Comparison of ENCODE assay signal across 32 cellular contexts in genomic region chr4:37917388-37917787, GRCh38. TPM values are rescaled to one million over a fixed set of nuclear protein-coding genes. Genes with fewer than 3 reads are reported as not detected.
"Had no signal": no experiment of that assay in that cellular context is flagged by ENCODE, and none has a peak within 500 bp of the region (broad histone marks: within the 10 kb centered on the region; RNA-seq: fewer than 3 reads in every experiment).

No MANE protein-coding gene starts in this region.

- H3K27me3 ChIP-seq: adrenal gland, body of pancreas, colonic mucosa, esophagus squamous epithelium, gastroesophageal sphincter had no signal

- ATAC-seq: activated CD4-positive, alpha-beta T cell treated with anti-CD3 and anti-CD28 coated beads for 36 hours; activated CD8-positive, alpha-beta memory T cell treated with anti-CD3 and anti-CD28 coated beads, Interleukin-2, amount 10 ng/mL, durations not matched to agents 7 days and 5 days; activated CD8-positive, alpha-beta T cell treated with anti-CD3 and anti-CD28 coated beads, Interleukin-2, amount 10 ng/mL, durations not matched to agents 7 days and 5 days; activated naive CD8-positive, alpha-beta T cell treated with anti-CD3 and anti-CD28 coated beads, Interleukin-2, amount 50 U/mL, for 24 hours; body of pancreas; gastroesophageal sphincter had no signal

- H3K4me1 ChIP-seq: adrenal gland, body of pancreas, colonic mucosa, esophagus squamous epithelium had no signal

- H3K36me3 ChIP-seq: adrenal gland, colonic mucosa, esophagus squamous epithelium, gastroesophageal sphincter had no signal

- DNase-seq: activated CD4-positive, alpha-beta memory T cell treated with anti-CD3 and anti-CD28 coated beads for 36 hours; activated CD4-positive, alpha-beta T cell treated with anti-CD3 and anti-CD28 coated beads for 36 hours; activated CD4-positive, alpha-beta T cell treated with anti-CD3 and anti-CD28 coated beads, Interleukin-2, amount 10 ng/mL, durations not matched to agents 24 days and 14 days; activated CD4-positive, CD25-positive, alpha-beta regulatory T cell; activated CD4-positive, CD25-positive, alpha-beta regulatory T cell treated with anti-CD3 and anti-CD28 coated beads, Interleukin-2, amount 50 U/mL, for 72 hours; activated CD8-positive, alpha-beta memory T cell treated with anti-CD3 and anti-CD28 coated beads, Interleukin-2, amount 10 ng/mL, durations not matched to agents 7 days and 5 days; activated CD8-positive, alpha-beta memory T cell treated with anti-CD3 and anti-CD28 coated beads, Interleukin-2, amount 50 U/mL, for 4 hours; activated CD8-positive, alpha-beta T cell treated with anti-CD3 and anti-CD28 coated beads, Interleukin-2, amount 10 ng/mL, durations not matched to agents 7 days and 5 days; activated effector memory CD4-positive, alpha-beta T cell treated with anti-CD3 and anti-CD28 coated beads, Interleukin-2, amount 50 U/mL, for 16 hours; activated naive CD4-positive, alpha-beta T cell treated with anti-CD3 and anti-CD28 coated beads for 36 hours; activated naive CD8-positive, alpha-beta T cell treated with anti-CD3 and anti-CD28 coated beads for 36 hours; activated naive CD8-positive, alpha-beta T cell treated with anti-CD3 and anti-CD28 coated beads, Interleukin-2, amount 50 U/mL, for 24 hours; activated T-cell treated with anti-CD3 and anti-CD28 coated beads, Interleukin-2, amount 50 U/mL, for 1 hour; activated T-cell treated with anti-CD3 and anti-CD28 coated beads, Interleukin-2, amount 50 U/mL, for 48 hours; adrenal gland; amygdala; aorta; body of pancreas; central memory CD4-positive, alpha-beta T cell; cerebellar nuclear complex; colonic mucosa; effector CD8-positive, alpha-beta T cell; esophagus squamous epithelium; foreskin melanocyte; T-helper 2 cell had no signal

- H3K9me3 ChIP-seq: adrenal gland, body of pancreas, colonic mucosa, esophagus squamous epithelium, gastroesophageal sphincter had no signal

- H3K4me3 ChIP-seq: adrenal gland, body of pancreas, colonic mucosa, esophagus squamous epithelium, gastroesophageal sphincter had no signal

- H3K27ac ChIP-seq: adrenal gland, body of pancreas, colonic mucosa, epithelial cell of prostate, esophagus squamous epithelium, gastroesophageal sphincter had no signal

RNA-seq across cellular contexts. Expression of gene PTTG2, which starts 42.8 kb away (rescaled TPM):
- total RNA-seq: activated CD4-positive, alpha-beta memory T cell treated with anti-CD3 and anti-CD28 coated beads for 36 hours; activated CD4-positive, alpha-beta T cell treated with anti-CD3 and anti-CD28 coated beads for 36 hours; activated naive CD4-positive, alpha-beta T cell treated with anti-CD3 and anti-CD28 coated beads for 36 hours; activated T-helper 2 cell treated with anti-CD3 and anti-CD28 coated beads, Interferon-gamma antibody, Interleukin-2, Interleukin-4, amounts not matched to agents 10 μg/mL and 5 μg/mL and 100 μg/mL, durations not matched to agents 14 hours and 24 hours and 36 hours; dermis microvascular lymphatic vessel endothelial cell; endothelial cell of umbilical vein; fibroblast of lung; glomerular endothelial cell had no signal
- polyA plus RNA-seq: endothelial cell of umbilical vein, fibroblast of lung had no signal
